Comparison of ENCODE assay signal across 16 cellular contexts in genomic region chr22:28180804-28181203, GRCh38.
DNase-seq lines count a peak whose midpoint lies in the region; ATAC-seq and TF ChIP-seq lines count a peak whose summit lies in the region.
"Had no signal": no experiment of that assay in that cellular context is flagged by ENCODE, and none has a peak within 500 bp of the region (broad histone marks: within the 10 kb centered on the region; RNA-seq: fewer than 3 reads in every experiment).

No MANE protein-coding gene starts in this region.

- H3K27ac ChIP-seq in left ventricle myocardium inferior (replicated peaks): no peak overlapping the region
- H3K27ac ChIP-seq: RWPE1, SJCRH30 had no signal

- DNase-seq in EH (ENCODE audit: low read depth): peak; percentile 30
- peak; percentile 2 for DNase-seq in NCI-H226
- DNase-seq in dedifferentiated amniotic fluid mesenchymal stem cell (ENCODE audit: extremely low spot score): peak; percentile 43
- DNase-seq in renal cortical epithelial cell (ENCODE audit: low read depth): peak; percentile 49
- DNase-seq in left ventricle myocardium inferior: no peak
- DNase-seq: COR-L47, Kasumi-1, NCI-H1105, NCI-H1694 treated with DMSO at 0.1 percent for 48 hours, NCI-H345, NCI-H526, SJCRH30 had no signal

- ATAC-seq in GM19324 (IDR thresholded peaks at IDR 0.05; ENCODE audit: low FRiP score, unreplicated experiment): no peak
- no peak for ATAC-seq in GM18858 (IDR thresholded peaks at IDR 0.05; ENCODE audit: unreplicated experiment)

- H3K27me3 ChIP-seq in left ventricle myocardium inferior (ENCODE audit: low read depth): no peaks in the 10 kb centered on the region
- H3K27me3 ChIP-seq: SJCRH30 had no signal

- H3K9me3 ChIP-seq in left ventricle myocardium inferior (replicated peaks): no peaks in the 10 kb centered on the region
- H3K9me3 ChIP-seq: HAP-1, SJCRH30 had no signal

- TF ChIP-seq CTCF in left ventricle myocardium inferior (IDR thresholded peaks at IDR 0.05; ENCODE audit: borderline replicate concordance): no peak

- peaks cover 42% of the 10 kb centered on the region for H3K4me1 ChIP-seq in left ventricle myocardium inferior
- H3K4me1 ChIP-seq: SJCRH30 had no signal

- no peak overlapping the region for H3K4me3 ChIP-seq in left ventricle myocardium inferior
- H3K4me3 ChIP-seq: HAP-1, SJCRH30 had no signal

- intact Hi-C loops in left ventricle myocardium inferior (cut with micrococcal nuclease): no loop called here

- no peaks in the 10 kb centered on the region for H3K36me3 ChIP-seq in left ventricle myocardium inferior
- H3K36me3 ChIP-seq: HAP-1, SJCRH30 had no signal
